Comparison of ENCODE assay signal across 1 cellular context in genomic region chr9:126327016-126327749, GRCh38.
A peak's percentile ranks its signal among the peaks of the same experiment; 100 is the strongest.
TF ChIP-seq lines count a peak whose summit lies in the region.

No MANE protein-coding gene starts in this region.

TF ChIP-seq in H1, 55 proteins besides CTCF, POLR2A, EP300 and RAD21 (continued from another document):
- TF ChIP-seq USF2 (IDR thresholded peaks at IDR 0.05; ENCODE audit: low read length) (peak; percentile 60; the same call in 1 of the 2 replicates), KDM4A (IDR thresholded peaks at IDR 0.05; ENCODE audit: low read depth, low read length, severe bottlenecking) (peak; percentile 59), TAF1 (IDR thresholded peaks at IDR 0.05; ENCODE audit: low read depth, low read length) (peak; percentile 34; the same call in 1 of the 2 replicates), MAX (IDR thresholded peaks at IDR 0.05) (peak; percentile 71), RXRA (IDR thresholded peaks at IDR 0.05; ENCODE audit: insufficient read depth, low read depth, low read length) (no peak)
